8 cellular contexts compared by ENCODE assay signal in genomic region chr6:160534050-160534696, GRCh38.
DNase-seq lines count a peak whose midpoint lies in the region; ATAC-seq, FAIRE-seq and TF ChIP-seq lines count a peak whose summit lies in the region.

No MANE protein-coding gene starts in this region.

- H3K27ac ChIP-seq in kidney (ENCODE audit: low read depth in 2 of 2, low read length in 2 of 2), result no peak overlapping the region

- DNase-seq in Jurkat, Clone E6-1 (ENCODE audit: low read depth, low spot score), result peak; percentile 26
- DNase-seq in cardiac fibroblast (ENCODE audit: low read depth in 2 of 2) (peak; percentile 58 to 59), kidney (no peak), NCI-H510A treated with DMSO at 0.1 percent for 48 hours (lab: John Stamatoyannopoulos, UW) (no peak)
- peak; percentile 60 for DNase-seq in stimulated activated CD4-positive, alpha-beta T cell treated with anti-CD3 and anti-CD28 coated beads, Interleukin-4, amount 100 ng/mL, for 1 hour

- FAIRE-seq in kidney (lab: Jason Lieb, UNC), result no peak

- H3K9me3 ChIP-seq in ES-I3 (ENCODE audit: control insufficient read depth, insufficient read depth, low read length), result no peaks in the 10 kb centered on the region
- H3K9me3 ChIP-seq in kidney (ENCODE audit: control insufficient read depth in 1 of 2, low read length in 2 of 2), result no peaks in the 10 kb centered on the region

- ATAC-seq in GM21619 (IDR thresholded peaks at IDR 0.05; ENCODE audit: unreplicated experiment), result peak; percentile 93

- H3K36me3 ChIP-seq in ES-I3 (ENCODE audit: insufficient read depth, low read length) (no peaks in the 10 kb centered on the region), kidney (ENCODE audit: control insufficient read depth in 1 of 2, insufficient read depth in 2 of 2, low read length in 2 of 2) (no peaks in the 10 kb centered on the region)

- TF ChIP-seq CTCF in WI38 (IDR thresholded peaks at IDR 0.05; ENCODE audit: low read depth, low read length), result peak; percentile 85
- TF ChIP-seq CTCF in cardiac fibroblast (IDR thresholded peaks at IDR 0.05; ENCODE audit: low read depth, low read length), result peak; percentile 89
- TF ChIP-seq CTCF in kidney (IDR thresholded peaks at IDR 0.05; ENCODE audit: borderline replicate concordance, extremely low read depth, insufficient read depth), result peak; percentile 88

- H3K4me1 ChIP-seq in ES-I3 (ENCODE audit: insufficient read depth, low read length) (no peaks in the 10 kb centered on the region), kidney (ENCODE audit: control insufficient read depth in 1 of 2, insufficient read depth in 1 of 2, low read depth in 1 of 2, low read length in 2 of 2) (no peaks in the 10 kb centered on the region)

- H3K4me3 ChIP-seq in Jurkat, Clone E6-1 (ENCODE audit: low read length), result no peak overlapping the region
- no peak overlapping the region for H3K4me3 ChIP-seq in WI38 (ENCODE audit: low read depth, low read length)
- H3K4me3 ChIP-seq in cardiac fibroblast (replicated peaks in 1 of 2; ENCODE audit: low read depth in 2 of 2, low read length in 2 of 2), result peak overlapping the region in 1 of 2 donors; percentile 21
- peak overlapping the region in 1 of 2 donors; percentile 12 for H3K4me3 ChIP-seq in kidney (ENCODE audit: low read length in 2 of 2)

- intact Hi-C loops in kidney (cut with DNase I), result no loop called here

- H3K9ac ChIP-seq in ES-I3 (ENCODE audit: low read depth, low read length) (peak overlapping the region; percentile 14; the same call in 1 of the 2 replicates), kidney (ENCODE audit: low read length in 2 of 2) (no peak overlapping the region)

Comparison
In these comparisons a context has a peak if more than half of its experiments do, and no peak if none do; other contexts are left out.
1. DNase-seq: peak in Jurkat, Clone E6-1 (single experiment), cardiac fibroblast (2 of 2) and stimulated activated CD4-positive, alpha-beta T cell treated with anti-CD3 and anti-CD28 coated beads, Interleukin-4, amount 100 ng/mL, for 1 hour (single experiment); none in kidney (single experiment) and NCI-H510A treated with DMSO at 0.1 percent for 48 hours (single experiment).
2. Peak in every context shown above with its lines, with median percentiles within 50 percentile points of each other: CTCF ChIP-seq.